Comparison of ENCODE assay signal across 20 cellular contexts in the genomic region with DNA sequence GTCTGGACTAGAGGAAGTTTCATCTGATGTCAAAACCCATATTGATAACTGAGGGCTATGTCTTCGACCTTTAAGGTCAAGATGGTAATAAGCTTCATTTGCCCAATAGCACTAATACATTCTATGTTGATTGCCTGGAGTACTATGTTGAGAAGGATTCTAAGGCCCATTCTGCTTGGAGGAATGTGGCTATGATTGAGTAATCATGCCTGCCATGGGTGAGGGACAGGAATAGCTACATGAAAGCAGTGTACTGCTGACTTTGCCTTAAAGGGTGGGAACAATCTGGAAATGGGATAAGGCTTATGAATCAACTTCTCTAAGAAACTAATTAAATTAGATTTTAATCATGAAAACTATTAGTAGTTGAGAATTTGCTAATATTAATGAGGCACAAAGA. TPM values are rescaled to one million over a fixed set of nuclear protein-coding genes. Genes with fewer than 3 reads are reported as not detected.
DNase-seq lines count a peak whose midpoint lies in the region; ATAC-seq, FAIRE-seq and TF ChIP-seq lines count a peak whose summit lies in the region.
"Had no signal": no experiment of that assay in that cellular context is flagged by ENCODE, and none has a peak within 500 bp of the region (broad histone marks: within the 10 kb centered on the region; RNA-seq: fewer than 3 reads in every experiment).

No MANE protein-coding gene starts in this region.

- peaks cover 14% of the 10 kb centered on the region for H3K4me1 Mint-ChIP-seq in chondrocyte (ENCODE audit: low read depth)
- H3K4me1 Mint-ChIP-seq: endodermal cell; stimulated activated memory B cell treated with anti-CD40 and anti-IgM and Interleukin-4, amounts not matched to agents 10 μg/mL and 1 μg/mL and 100 μg/mL, for 72 hours had no signal

- no peak for TF ChIP-seq CTCF in bronchial epithelial cell (IDR thresholded peaks at IDR 0.05; ENCODE audit: insufficient read depth, low read length, severe bottlenecking)
- no peak for TF ChIP-seq CTCF in psoas muscle (IDR thresholded peaks at IDR 0.05)
- no peak for TF ChIP-seq CTCF in chondrocyte (IDR thresholded peaks at IDR 0.05)

- peak overlapping the region; percentile 72 for H3K27ac ChIP-seq in psoas muscle
- H3K27ac ChIP-seq: SJSA1, spleen, transverse colon had no signal

- H3K36me3 ChIP-seq in bronchial epithelial cell (ENCODE audit: control insufficient read depth, insufficient read depth, low read length) (peaks cover 1% of the 10 kb centered on the region), psoas muscle (ENCODE audit: insufficient read depth in 1 of 2, low read depth in 1 of 2) (peaks cover 12 to 68% of the 10 kb centered on the region in 2 donors)

- H3K4me3 Mint-ChIP-seq in chondrocyte (ENCODE audit: unreplicated experiment), result no peak overlapping the region
- H3K4me3 Mint-ChIP-seq: activated T-cell treated with anti-CD3 and anti-CD28 coated beads, Interleukin-2, amount 50 U/mL, for 24 hours; endodermal cell; stimulated activated memory B cell treated with anti-CD40 and anti-IgM and Interleukin-4, amounts not matched to agents 10 μg/mL and 1 μg/mL and 100 μg/mL, for 72 hours had no signal

- WGBS in psoas muscle, 3 donors, result 44 to 78% (median 63%) methylated on average over 1 of the region's 1 CpG

- no peak overlapping the region for H3K27ac Mint-ChIP-seq in chondrocyte (ENCODE audit: unreplicated experiment)
- H3K27ac Mint-ChIP-seq: activated T-cell treated with anti-CD3 and anti-CD28 coated beads, Interleukin-2, amount 50 U/mL, for 24 hours; endodermal cell; stimulated activated memory B cell treated with anti-CD40 and anti-IgM and Interleukin-4, amounts not matched to agents 10 μg/mL and 1 μg/mL and 100 μg/mL, for 72 hours had no signal

- H3K27me3 ChIP-seq in bronchial epithelial cell (ENCODE audit: control insufficient read depth, insufficient read depth, low read length) (no peaks in the 10 kb centered on the region), psoas muscle (ENCODE audit: insufficient read depth in 3 of 3, low read length in 2 of 3) (no peaks in the 10 kb centered on the region)
- H3K27me3 ChIP-seq: SJSA1, spleen, transverse colon had no signal

- H3K4me3 ChIP-seq in bronchial epithelial cell (ENCODE audit: low read depth, low read length) (no peak overlapping the region), psoas muscle (no peak overlapping the region)
- H3K4me3 ChIP-seq: SJSA1, spleen, transverse colon had no signal

- ATAC-seq in left ventricle myocardium superior, result peak; percentile 94
- ATAC-seq in psoas muscle, result peak; percentile 82 to 94 (median 92)
- ATAC-seq in GM19467 (IDR thresholded peaks at IDR 0.05; ENCODE audit: unreplicated experiment), result no peak
- ATAC-seq in HG02884 (IDR thresholded peaks at IDR 0.05; ENCODE audit: unreplicated experiment), result no peak
- ATAC-seq: stimulated activated memory B cell treated with anti-CD40 and anti-IgM and Interleukin-4, amounts not matched to agents 10 μg/mL and 1 μg/mL and 100 μg/mL, for 72 hours had no signal

- H3K36me3 Mint-ChIP-seq in chondrocyte (ENCODE audit: low read depth), result peaks cover 21% of the 10 kb centered on the region

- DNase-seq in HuH-7.5 (ENCODE audit: low spot score) (peak; percentile 62), bronchial epithelial cell (ENCODE audit: low read depth) (peak; percentile 53), left ventricle myocardium superior (no peak), psoas muscle (no peak), chondrocyte (ENCODE audit: low spot score) (no peak), DMS 273 treated with DMSO at 0.1 percent for 48 hours (lab: John Stamatoyannopoulos, UW) (no peak)
- DNase-seq: activated CD4-positive, alpha-beta T cell treated with anti-CD3 and anti-CD28 coated beads, Interleukin-2, amount 50 U/mL, for 4 hours; activated T-cell treated with anti-CD3 and anti-CD28 coated beads, Interleukin-2, amount 50 U/mL, for 24 hours; cerebellar nuclear complex; endodermal cell; GDM1; NCI-H187; spleen; transverse colon had no signal

- no peaks in the 10 kb centered on the region for H3K9me3 Mint-ChIP-seq in chondrocyte (ENCODE audit: low read depth)
- H3K9me3 Mint-ChIP-seq: activated T-cell treated with anti-CD3 and anti-CD28 coated beads, Interleukin-2, amount 50 U/mL, for 24 hours; endodermal cell; stimulated activated memory B cell treated with anti-CD40 and anti-IgM and Interleukin-4, amounts not matched to agents 10 μg/mL and 1 μg/mL and 100 μg/mL, for 72 hours had no signal

- intact Hi-C loops in left ventricle myocardium superior (cut with micrococcal nuclease), result no loop called here
- intact Hi-C loops in psoas muscle (cut with DNase I), result no loop called here

- no peak for FAIRE-seq in bronchial epithelial cell (lab: Jason Lieb, UNC)
- FAIRE-seq: islet of Langerhans, TTC549 had no signal

- peaks cover 51% of the 10 kb centered on the region for H3K4me1 ChIP-seq in psoas muscle
- H3K4me1 ChIP-seq: SJSA1, transverse colon had no signal

- H3K27me3 Mint-ChIP-seq in chondrocyte (ENCODE audit: low read depth), result no peaks in the 10 kb centered on the region
- H3K27me3 Mint-ChIP-seq: activated T-cell treated with anti-CD3 and anti-CD28 coated beads, Interleukin-2, amount 50 U/mL, for 24 hours; stimulated activated memory B cell treated with anti-CD40 and anti-IgM and Interleukin-4, amounts not matched to agents 10 μg/mL and 1 μg/mL and 100 μg/mL, for 72 hours had no signal

- H3K9me3 ChIP-seq in psoas muscle, result no peaks in the 10 kb centered on the region
- H3K9me3 ChIP-seq: SJSA1, spleen, transverse colon had no signal

RNA-seq across cellular contexts. Expression of a gene that starts 13.6 kb away (rescaled TPM):
- total RNA-seq in bronchial epithelial cell, result 29.7 and 32.9 TPM in 2 replicates
- 554 TPM for total RNA-seq in left ventricle myocardium superior
- total RNA-seq in psoas muscle, result 100 to 1,000 TPM; 216 to 442 (median 312) TPM
- 100 to 1,000 TPM; 108 to 171 (median 123) TPM for polyA plus RNA-seq in psoas muscle
- total RNA-seq in chondrocyte, result 106 to 120 TPM (median 114 TPM) in 3 replicates

RNA-seq across cellular contexts. Expression of a gene that starts 59.7 kb away (rescaled TPM):
- total RNA-seq in bronchial epithelial cell (92.8 and 136 TPM in 2 replicates), left ventricle myocardium superior (124 TPM), psoas muscle (100 to 1,000 TPM; 125 to 143 (median 142) TPM), chondrocyte (82.3 to 105 TPM (median 104 TPM) in 3 replicates)
- polyA plus RNA-seq in psoas muscle, result 100 to 1,000 TPM in 2 of 3 donors, 10 to 100 TPM in 1; 99.6 to 202 (median 123) TPM

Comparison
In these comparisons a context has a peak if more than half of its experiments do, and no peak if none do; other contexts are left out.
1. DNase-seq: peak in HuH-7.5 (single experiment) and bronchial epithelial cell (single experiment); none in left ventricle myocardium superior (single experiment), psoas muscle (0 of 2), chondrocyte (single experiment) and DMS 273 treated with DMSO at 0.1 percent for 48 hours (single experiment).
2. ATAC-seq: peak in left ventricle myocardium superior (single experiment) and psoas muscle (4 of 4); none in GM19467 (single experiment) and HG02884 (single experiment).